9 cellular contexts compared by ENCODE assay signal in genomic region chr4:84264652-84265051, GRCh38.
"Had no signal": no experiment of that assay in that cellular context is flagged by ENCODE, and none has a peak within 500 bp of the region (broad histone marks: within the 10 kb centered on the region; RNA-seq: fewer than 3 reads in every experiment).

No MANE protein-coding gene starts in this region.

- FAIRE-seq: HepG2, HTR-8/SVneo, K562 had no signal

- H3K27ac ChIP-seq: HL-60, KMS-11 had no signal

- DNase-seq: IMR-90, Karpas-422, KBM-7, KG1 had no signal

- ATAC-seq: HepG2, K562 had no signal

- H3K4me3 ChIP-seq: K562 had no signal
